In genomic region chr1:27351541-27352107, GRCh38 we compare ENCODE assay signal across 19 cellular contexts. TPM values are rescaled to one million over a fixed set of nuclear protein-coding genes. Genes with fewer than 3 reads are reported as not detected.
A peak's percentile ranks its signal among the peaks of the same experiment; 100 is the strongest.
DNase-seq lines count a peak whose midpoint lies in the region; ATAC-seq, FAIRE-seq and TF ChIP-seq lines count a peak whose summit lies in the region.
"Had no signal": no experiment of that assay in that cellular context is flagged by ENCODE, and none has a peak within 500 bp of the region (broad histone marks: within the 10 kb centered on the region; RNA-seq: fewer than 3 reads in every experiment).

No MANE protein-coding gene starts in this region.

- no peak for TF ChIP-seq CTCF in activated CD8-positive, alpha-beta T cell treated with anti-CD3 and anti-CD28 coated beads for 36 hours (IDR thresholded peaks at IDR 0.05)
- no peak for TF ChIP-seq CTCF in HepG2 (CRISPR knock-in tag; IDR thresholded peaks at IDR 0.05)

- peaks cover 5% of the 10 kb centered on the region for H3K36me3 Mint-ChIP-seq in activated CD8-positive, alpha-beta T cell treated with anti-CD3 and anti-CD28 coated beads for 36 hours (ENCODE audit: low read depth)
- H3K36me3 Mint-ChIP-seq in activated CD8-positive, alpha-beta T cell treated with anti-CD3 and anti-CD28 coated beads, Interleukin-2, amount 10 ng/mL, durations not matched to agents 7 days and 5 days (ENCODE audit: low read depth), result peaks cover 9% of the 10 kb centered on the region

- H3K9me3 Mint-ChIP-seq in activated CD8-positive, alpha-beta T cell treated with anti-CD3 and anti-CD28 coated beads for 36 hours, result no peaks in the 10 kb centered on the region
- no peaks in the 10 kb centered on the region for H3K9me3 Mint-ChIP-seq in activated CD8-positive, alpha-beta T cell treated with anti-CD3 and anti-CD28 coated beads, Interleukin-2, amount 10 ng/mL, durations not matched to agents 7 days and 5 days (ENCODE audit: insufficient read depth)
- H3K9me3 Mint-ChIP-seq: activated B cell treated with CpG ODN at 0.5 μM for 24 hours; activated naive CD4-positive, alpha-beta T cell treated with anti-CD3 and anti-CD28 coated beads for 36 hours had no signal

- CTCF ChIA-PET in activated CD8-positive, alpha-beta T cell treated with anti-CD3 and anti-CD28 coated beads for 36 hours (lab: Charles Lee), result interaction anchor here (0.9 to 8.9 kb wide), 3 partner anchors 19 to 52 kb away, joined by 4 to 85 read pairs (median 4); no protein-coding TSS in a partner anchor
- CTCF ChIA-PET in activated CD8-positive, alpha-beta T cell treated with anti-CD3 and anti-CD28 coated beads, Interleukin-2, amount 10 ng/mL, durations not matched to agents 7 days and 5 days (lab: Charles Lee), result interaction anchor here (1.2 kb wide), 1 partner anchor 19 kb away, joined by 3 read pairs; no protein-coding TSS in a partner anchor
- CTCF ChIA-PET in HepG2 (lab: Yijun Ruan, JAX; ENCODE audit: low intra/inter-chr PET ratio, low total read pairs), result no interaction called here

- DNase-seq in activated CD8-positive, alpha-beta T cell treated with anti-CD3 and anti-CD28 coated beads for 36 hours, result no peak
- DNase-seq in activated CD8-positive, alpha-beta T cell treated with anti-CD3 and anti-CD28 coated beads, Interleukin-2, amount 10 ng/mL, durations not matched to agents 7 days and 5 days, result no peak
- DNase-seq in HepG2 (ENCODE audit: low spot score) (no peak), small intestine (peak; percentile 67), germinal center (ENCODE audit: low spot score) (no peak)
- DNase-seq in activated CD4-positive, alpha-beta T cell treated with anti-CD3 and anti-CD28 coated beads for 4 hours, result no peak
- DNase-seq: activated B cell treated with CpG ODN at 0.5 μM for 24 hours; activated naive CD4-positive, alpha-beta T cell treated with anti-CD3 and anti-CD28 coated beads for 36 hours; body of pancreas; effector CD8-positive, alpha-beta T cell; NCI-H2029 treated with DMSO at 0.1 percent for 48 hours; NCI-H526 had no signal

- H3K27me3 ChIP-seq in duodenal mucosa (ENCODE audit: control insufficient read depth in 1 of 2, insufficient read depth in 2 of 2, low read length in 2 of 2) (peaks cover 0 to 4% of the 10 kb centered on the region in 2 donors), HepG2 (ENCODE audit: control insufficient read depth in 1 of 2, insufficient read depth in 2 of 2, low read length in 2 of 2) (no peaks in the 10 kb centered on the region), small intestine (ENCODE audit: control insufficient read depth in 2 of 2, insufficient read depth in 2 of 2, low read length in 2 of 2) (no peaks in the 10 kb centered on the region)
- H3K27me3 ChIP-seq: body of pancreas had no signal

- peak overlapping the region; percentile 15 for H3K27ac Mint-ChIP-seq in activated CD8-positive, alpha-beta T cell treated with anti-CD3 and anti-CD28 coated beads for 36 hours
- no peak overlapping the region for H3K27ac Mint-ChIP-seq in activated CD8-positive, alpha-beta T cell treated with anti-CD3 and anti-CD28 coated beads, Interleukin-2, amount 10 ng/mL, durations not matched to agents 7 days and 5 days
- H3K27ac Mint-ChIP-seq: activated B cell treated with CpG ODN at 0.5 μM for 24 hours; activated naive CD4-positive, alpha-beta T cell treated with anti-CD3 and anti-CD28 coated beads for 36 hours had no signal

- H3K9ac ChIP-seq in duodenal mucosa (ENCODE audit: low read depth in 1 of 2, low read length in 2 of 2), result peak overlapping the region in 1 of 2 donors; percentile 43
- H3K9ac ChIP-seq in HepG2 (ENCODE audit: insufficient read depth, low read depth, low read length), result peak overlapping the region; percentile 35; the same call in 1 of the 2 replicates

- H3K4me1 ChIP-seq in duodenal mucosa (ENCODE audit: control insufficient read depth in 1 of 2, insufficient read depth in 2 of 2, low read length in 2 of 2) (peaks cover 19 to 25% of the 10 kb centered on the region in 2 donors), HepG2 (ENCODE audit: insufficient read depth, low read length) (peaks cover 28% of the 10 kb centered on the region), small intestine (ENCODE audit: control insufficient read depth in 2 of 2, insufficient read depth in 1 of 2, low read depth in 1 of 2, low read length in 1 of 2) (peaks cover 0 to 5% of the 10 kb centered on the region in 2 donors)

- intact Hi-C loops in activated CD8-positive, alpha-beta T cell treated with anti-CD3 and anti-CD28 coated beads for 36 hours (cut with micrococcal nuclease), result no loop called here
- intact Hi-C loops in HepG2 (cut with micrococcal nuclease; ENCODE audit: unreplicated experiment), result no loop called here

- peak overlapping the region; percentile 30 to 54 for H3K4me3 ChIP-seq in duodenal mucosa (ENCODE audit: low read depth in 1 of 2, low read length in 2 of 2)
- H3K4me3 ChIP-seq in HepG2 (replicated peaks in 1 of 3; ENCODE audit: insufficient read depth in 1 of 3, low read depth in 2 of 3, low read length in 3 of 3), result peak overlapping the region; percentile 32 to 69 (median 47)
- H3K4me3 ChIP-seq in small intestine (ENCODE audit: low read depth in 1 of 2, low read length in 2 of 2), result no peak overlapping the region
- H3K4me3 ChIP-seq: A549, body of pancreas, GM12878, mucosa of descending colon, prostate gland had no signal

- peaks cover 28% of the 10 kb centered on the region for H3K4me1 Mint-ChIP-seq in activated CD8-positive, alpha-beta T cell treated with anti-CD3 and anti-CD28 coated beads for 36 hours (ENCODE audit: low read depth)
- H3K4me1 Mint-ChIP-seq in activated CD8-positive, alpha-beta T cell treated with anti-CD3 and anti-CD28 coated beads, Interleukin-2, amount 10 ng/mL, durations not matched to agents 7 days and 5 days (ENCODE audit: low read depth), result peaks cover 24% of the 10 kb centered on the region

- H3K27me3 Mint-ChIP-seq in activated CD8-positive, alpha-beta T cell treated with anti-CD3 and anti-CD28 coated beads for 36 hours, result no peaks in the 10 kb centered on the region
- H3K27me3 Mint-ChIP-seq in activated CD8-positive, alpha-beta T cell treated with anti-CD3 and anti-CD28 coated beads, Interleukin-2, amount 10 ng/mL, durations not matched to agents 7 days and 5 days (ENCODE audit: low read depth), result no peaks in the 10 kb centered on the region
- H3K27me3 Mint-ChIP-seq: activated B cell treated with CpG ODN at 0.5 μM for 24 hours had no signal

- BruUV-seq in HepG2 (replicated peaks; lab: Mats Ljungman, UMichigan), result no TSS peak

- peaks cover 0 to 11% of the 10 kb centered on the region in 2 donors for H3K36me3 ChIP-seq in duodenal mucosa (ENCODE audit: control insufficient read depth in 1 of 2, insufficient read depth in 2 of 2, low read length in 2 of 2)
- H3K36me3 ChIP-seq in HepG2 (replicated peaks in 1 of 2; ENCODE audit: control insufficient read depth in 1 of 2, insufficient read depth in 2 of 2, low read length in 2 of 2), result no peaks in the 10 kb centered on the region
- H3K36me3 ChIP-seq in small intestine (ENCODE audit: control insufficient read depth in 2 of 2, insufficient read depth in 2 of 2, low read length in 2 of 2), result peaks cover 0 to 1% of the 10 kb centered on the region in 2 donors

- H3K27ac ChIP-seq in duodenal mucosa (ENCODE audit: low read depth, low read length), result no peak overlapping the region
- peak overlapping the region; percentile 30 for H3K27ac ChIP-seq in HepG2 (ENCODE audit: extremely low read length, insufficient read depth, low read length)
- no peak overlapping the region for H3K27ac ChIP-seq in small intestine (ENCODE audit: low read depth in 1 of 2, low read length in 1 of 2)
- H3K27ac ChIP-seq: A549, body of pancreas, prostate gland had no signal

- POLR2A ChIA-PET in activated CD8-positive, alpha-beta T cell treated with anti-CD3 and anti-CD28 coated beads for 36 hours (lab: Charles Lee), result interaction anchor here (6.7 kb wide), 1 partner anchor 9 kb away, joined by 61 read pairs; the partner anchor contains the start of gene SYTL1
- POLR2A ChIA-PET in activated CD8-positive, alpha-beta T cell treated with anti-CD3 and anti-CD28 coated beads, Interleukin-2, amount 10 ng/mL, durations not matched to agents 7 days and 5 days (lab: Charles Lee), result no interaction called here
- POLR2A ChIA-PET in HepG2 (lab: Yijun Ruan, JAX), result interaction anchor here (1.0 to 4.8 kb wide), 4 partner anchors 9 to 14 kb away, joined by 4 to 36 read pairs (median 6); partner anchors contain the start of gene SYTL1

- TF ChIP-seq EP300 in HepG2 (IDR thresholded peaks at IDR 0.05; ENCODE audit: low read depth in 2 of 2, low read length in 2 of 2) (no peak), HepG2 (CRISPR knock-in tag; IDR thresholded peaks at IDR 0.05; ENCODE audit: borderline replicate concordance) (no peak)

- in situ Hi-C loops in HepG2 (cut with HindIII; ENCODE audit: extremely low pct_ligation_motif_present, low pct_unique_long_range_greater_than_20kb), result no loop called here

- H4K20me1 ChIP-seq in HepG2 (ENCODE audit: insufficient read depth, low read length), result no peaks in the 10 kb centered on the region

- H3K4me3 Mint-ChIP-seq in activated CD8-positive, alpha-beta T cell treated with anti-CD3 and anti-CD28 coated beads for 36 hours, result no peak overlapping the region
- no peak overlapping the region for H3K4me3 Mint-ChIP-seq in activated CD8-positive, alpha-beta T cell treated with anti-CD3 and anti-CD28 coated beads, Interleukin-2, amount 10 ng/mL, durations not matched to agents 7 days and 5 days
- H3K4me3 Mint-ChIP-seq: activated B cell treated with CpG ODN at 0.5 μM for 24 hours; activated naive CD4-positive, alpha-beta T cell treated with anti-CD3 and anti-CD28 coated beads for 36 hours had no signal

- no peak for TF ChIP-seq RAD21 in HepG2 (CRISPR knock-in tag; IDR thresholded peaks at IDR 0.05)

- no peak for ATAC-seq in activated CD8-positive, alpha-beta T cell treated with anti-CD3 and anti-CD28 coated beads for 36 hours
- ATAC-seq in activated CD8-positive, alpha-beta T cell treated with anti-CD3 and anti-CD28 coated beads, Interleukin-2, amount 10 ng/mL, durations not matched to agents 7 days and 5 days, result no peak
- ATAC-seq in HepG2 (peak; percentile 28), GM18870 (IDR thresholded peaks at IDR 0.05; ENCODE audit: unreplicated experiment) (no peak)
- ATAC-seq: A549, body of pancreas, GM12878 had no signal

- no peak overlapping the region for H2AFZ ChIP-seq in HepG2 (ENCODE audit: low read length)

- no peak for TF ChIP-seq POLR2A in HepG2 (IDR thresholded peaks at IDR 0.05; ENCODE audit: insufficient read depth in 1 of 2, low read depth in 2 of 2, low read length in 2 of 2)

- FAIRE-seq in HepG2 (lab: Jason Lieb, UNC), result peak; percentile 40
- no peak for FAIRE-seq in small intestine (lab: Jason Lieb, UNC)
- FAIRE-seq: A549, GM12878 had no signal

- H3K4me2 ChIP-seq in HepG2 (ENCODE audit: low read depth, low read length), result peak overlapping the region; percentile 78
- H3K4me2 ChIP-seq: A549 had no signal

- WGBS in HepG2 (ENCODE audit: low lambda C conversion rate), result 28% methylated on average over 5 of the region's 8 CpGs
- 25 to 51% (median 41%) methylated on average over 8 of the region's 8 CpGs for WGBS in small intestine, 3 donors

- H3K79me2 ChIP-seq in HepG2 (ENCODE audit: insufficient read depth, low read length), result no peaks in the 10 kb centered on the region

- H3K9me3 ChIP-seq in duodenal mucosa (ENCODE audit: control insufficient read depth in 1 of 2, low read length in 2 of 2) (no peaks in the 10 kb centered on the region), HepG2 (ENCODE audit: low read length) (no peaks in the 10 kb centered on the region), small intestine (ENCODE audit: control insufficient read depth, low read depth) (no peaks in the 10 kb centered on the region)
- H3K9me3 ChIP-seq: A549, body of pancreas, mucosa of descending colon, prostate gland had no signal

RNA-seq across cellular contexts. Expression of gene SYTL1, which starts 9.8 kb away (rescaled TPM):
- 10 to 100 TPM; 77.7 to 80.6 TPM for total RNA-seq in activated CD8-positive, alpha-beta T cell treated with anti-CD3 and anti-CD28 coated beads for 36 hours
- total RNA-seq in activated CD8-positive, alpha-beta T cell treated with anti-CD3 and anti-CD28 coated beads, Interleukin-2, amount 10 ng/mL, durations not matched to agents 7 days and 5 days, result 10 to 100 TPM; 81.0 to 83.1 TPM
- total RNA-seq in HepG2 (2016; rRNA removed; fragmentation: Illumina TruSeq; extraction: Trizol), result 9.1 and 17.8 TPM in 2 replicates
- 5.6 TPM in 2 replicates for total RNA-seq in HepG2 (2016; cell fraction: cytosol; rRNA removed; fragmentation: Illumina TruSeq; extraction: Trizol; ENCODE audit: low read depth)
- 7.9 and 19.8 TPM in 2 replicates for total RNA-seq in HepG2 (2016; cell fraction: insoluble cytoplasmic fraction; rRNA removed; fragmentation: Illumina TruSeq; extraction: Trizol)
- 7.4 and 8.0 TPM in 2 replicates for total RNA-seq in HepG2 (2016; cell fraction: membrane; rRNA removed; fragmentation: Illumina TruSeq; extraction: Trizol)
- total RNA-seq in HepG2 (2016; cell fraction: nucleus; rRNA removed; fragmentation: Illumina TruSeq; extraction: Trizol), result 15.9 and 19.3 TPM in 2 replicates
- polyA plus RNA-seq in HepG2 (2011; rRNA removed) (11.1 and 15.8 TPM in 2 replicates), small intestine (1 to 10 TPM; 2.5 to 9.5 (median 5.2) TPM)
- 4.7 and 8.4 TPM in 2 replicates for polyA plus RNA-seq in HepG2 (2011; cell fraction: cytosol; rRNA removed)
- polyA plus RNA-seq in HepG2 (2011; cell fraction: nucleus; rRNA removed), result 175 and 243 TPM in 2 replicates
- polyA plus RNA-seq in HepG2 (2012), result 7.2 and 8.3 TPM in 2 replicates
- 3.6 and 4.2 TPM in 2 replicates for polyA plus RNA-seq in HepG2 (2016; cell fraction: cytosol; fragmentation: Illumina TruSeq; extraction: Trizol; ENCODE audit: low read depth)
- 8.1 and 8.6 TPM in 2 replicates for polyA plus RNA-seq in HepG2 (2016; cell fraction: insoluble cytoplasmic fraction; fragmentation: Illumina TruSeq; extraction: Trizol; ENCODE audit: low read depth)
- polyA plus RNA-seq in HepG2 (2016; cell fraction: membrane; fragmentation: Illumina TruSeq; extraction: Trizol; ENCODE audit: low read depth), result 4.6 and 5.4 TPM in 2 replicates
- polyA plus RNA-seq in HepG2 (2016; cell fraction: nucleus; fragmentation: Illumina TruSeq; extraction: Trizol; ENCODE audit: insufficient read depth, low read depth), result 45.3 and 50.8 TPM in 2 replicates
- 0.21 and 11.5 TPM in 2 replicates for polyA minus RNA-seq in HepG2 (2011; rRNA and poly(A)+ RNA removed; ENCODE audit: low replicate concordance)
- polyA minus RNA-seq in HepG2 (2011; cell fraction: cytosol; rRNA and poly(A)+ RNA removed), result 3.3 and 6.7 TPM in 2 replicates
- polyA minus RNA-seq in HepG2 (2011; cell fraction: nucleus; rRNA and poly(A)+ RNA removed), result 14.3 and 14.8 TPM in 2 replicates

RNA-seq across cellular contexts. Expression of gene MAP3K6, which starts 15.1 kb away (rescaled TPM):
- total RNA-seq in activated CD8-positive, alpha-beta T cell treated with anti-CD3 and anti-CD28 coated beads for 36 hours, result 1 to 10 TPM; 8.3 to 9.5 TPM
- 10 to 100 TPM in 1 of 2 experiments, 1 to 10 TPM in 1; 7.8 to 12.3 TPM for total RNA-seq in activated CD8-positive, alpha-beta T cell treated with anti-CD3 and anti-CD28 coated beads, Interleukin-2, amount 10 ng/mL, durations not matched to agents 7 days and 5 days
- total RNA-seq in HepG2 (2016; rRNA removed; fragmentation: Illumina TruSeq; extraction: Trizol), result 2.7 and 3.5 TPM in 2 replicates
- total RNA-seq in HepG2 (2016; cell fraction: cytosol; rRNA removed; fragmentation: Illumina TruSeq; extraction: Trizol; ENCODE audit: low read depth), result 0.62 and 2.3 TPM in 2 replicates
- total RNA-seq in HepG2 (2016; cell fraction: insoluble cytoplasmic fraction; rRNA removed; fragmentation: Illumina TruSeq; extraction: Trizol), result 2.6 and 2.8 TPM in 2 replicates
- 0.93 and 0.99 TPM in 2 replicates for total RNA-seq in HepG2 (2016; cell fraction: membrane; rRNA removed; fragmentation: Illumina TruSeq; extraction: Trizol)
- total RNA-seq in HepG2 (2016; cell fraction: nucleus; rRNA removed; fragmentation: Illumina TruSeq; extraction: Trizol), result 1.8 and 2.3 TPM in 2 replicates
- polyA plus RNA-seq in HepG2 (2011; rRNA removed), result 2.7 and 3.2 TPM in 2 replicates
- polyA plus RNA-seq in HepG2 (2011; cell fraction: cytosol; rRNA removed), result 1.2 and 1.4 TPM in 2 replicates
- 20.8 and 29.2 TPM in 2 replicates for polyA plus RNA-seq in HepG2 (2011; cell fraction: nucleus; rRNA removed)
- polyA plus RNA-seq in HepG2 (2012), result 0.97 and 2.1 TPM in 2 replicates
- polyA plus RNA-seq in HepG2 (2016; cell fraction: cytosol; fragmentation: Illumina TruSeq; extraction: Trizol; ENCODE audit: low read depth), result 0.44 and 1.2 TPM in 2 replicates
- polyA plus RNA-seq in HepG2 (2016; cell fraction: insoluble cytoplasmic fraction; fragmentation: Illumina TruSeq; extraction: Trizol; ENCODE audit: low read depth), result 2.4 and 2.8 TPM in 2 replicates
- 1.1 and 1.2 TPM in 2 replicates for polyA plus RNA-seq in HepG2 (2016; cell fraction: membrane; fragmentation: Illumina TruSeq; extraction: Trizol; ENCODE audit: low read depth)
- polyA plus RNA-seq in HepG2 (2016; cell fraction: nucleus; fragmentation: Illumina TruSeq; extraction: Trizol; ENCODE audit: insufficient read depth, low read depth), result 5.1 and 8.1 TPM in 2 replicates
- 5.7 and 12.4 TPM in 2 replicates for polyA minus RNA-seq in HepG2 (2011; rRNA and poly(A)+ RNA removed; ENCODE audit: low replicate concordance)
- polyA minus RNA-seq in HepG2 (2011; cell fraction: cytosol; rRNA and poly(A)+ RNA removed), result 0.59 and 1.5 TPM in 2 replicates
- 3.4 and 4.0 TPM in 2 replicates for polyA minus RNA-seq in HepG2 (2011; cell fraction: nucleus; rRNA and poly(A)+ RNA removed)
- polyA plus RNA-seq in small intestine, result 10 to 100 TPM in 1 of 3 donors, 1 to 10 TPM in 2; 1.6 to 19.4 (median 5.1) TPM

RNA-seq across cellular contexts. Expression of gene FCN3, which starts 23.0 kb away (rescaled TPM):
- not detected for total RNA-seq in activated CD8-positive, alpha-beta T cell treated with anti-CD3 and anti-CD28 coated beads for 36 hours
- total RNA-seq in activated CD8-positive, alpha-beta T cell treated with anti-CD3 and anti-CD28 coated beads, Interleukin-2, amount 10 ng/mL, durations not matched to agents 7 days and 5 days, result not detected
- total RNA-seq in HepG2 (2016; rRNA removed; fragmentation: Illumina TruSeq; extraction: Trizol), result not detected in 2 replicates
- total RNA-seq in HepG2 (2016; cell fraction: cytosol; rRNA removed; fragmentation: Illumina TruSeq; extraction: Trizol; ENCODE audit: low read depth), result not detected in 2 replicates
- total RNA-seq in HepG2 (2016; cell fraction: insoluble cytoplasmic fraction; rRNA removed; fragmentation: Illumina TruSeq; extraction: Trizol), result not detected in 2 replicates
- total RNA-seq in HepG2 (2016; cell fraction: membrane; rRNA removed; fragmentation: Illumina TruSeq; extraction: Trizol), result not detected in 2 replicates
- not detected in 2 replicates for total RNA-seq in HepG2 (2016; cell fraction: nucleus; rRNA removed; fragmentation: Illumina TruSeq; extraction: Trizol)
- polyA plus RNA-seq in HepG2 (2011; rRNA removed), result not detected in 2 replicates
- polyA plus RNA-seq in HepG2 (2011; cell fraction: cytosol; rRNA removed), result not detected in 2 replicates
- not detected in 2 replicates for polyA plus RNA-seq in HepG2 (2011; cell fraction: nucleus; rRNA removed)
- polyA plus RNA-seq in HepG2 (2012), result not detected in 2 replicates
- polyA plus RNA-seq in HepG2 (2016; cell fraction: cytosol; fragmentation: Illumina TruSeq; extraction: Trizol; ENCODE audit: low read depth), result not detected in 2 replicates
- not detected in 2 replicates for polyA plus RNA-seq in HepG2 (2016; cell fraction: insoluble cytoplasmic fraction; fragmentation: Illumina TruSeq; extraction: Trizol; ENCODE audit: low read depth)
- polyA plus RNA-seq in HepG2 (2016; cell fraction: membrane; fragmentation: Illumina TruSeq; extraction: Trizol; ENCODE audit: low read depth), result not detected in 2 replicates
- polyA plus RNA-seq in HepG2 (2016; cell fraction: nucleus; fragmentation: Illumina TruSeq; extraction: Trizol; ENCODE audit: insufficient read depth, low read depth), result not detected in 2 replicates
- not detected in 2 replicates for polyA minus RNA-seq in HepG2 (2011; rRNA and poly(A)+ RNA removed; ENCODE audit: low replicate concordance)
- polyA minus RNA-seq in HepG2 (2011; cell fraction: cytosol; rRNA and poly(A)+ RNA removed), result not detected in 2 replicates
- polyA minus RNA-seq in HepG2 (2011; cell fraction: nucleus; rRNA and poly(A)+ RNA removed), result not detected in 2 replicates
- polyA plus RNA-seq in small intestine, result 1 to 10 TPM in 2 of 3 donors, under 1 TPM in 1; 0.89 to 3.6 (median 1.6) TPM
- total RNA-seq: activated B cell treated with CpG ODN at 0.5 μM for 24 hours; activated naive CD4-positive, alpha-beta T cell treated with anti-CD3 and anti-CD28 coated beads for 36 hours; fibroblast of villous mesenchyme had no signal
- polyA plus RNA-seq: A549, GM12878 had no signal

RNA-seq across cellular contexts. Expression of gene TMEM222, which starts 29.7 kb away (rescaled TPM):
- 10 to 100 TPM; 22.0 to 25.4 TPM for total RNA-seq in activated CD8-positive, alpha-beta T cell treated with anti-CD3 and anti-CD28 coated beads for 36 hours
- total RNA-seq in activated CD8-positive, alpha-beta T cell treated with anti-CD3 and anti-CD28 coated beads, Interleukin-2, amount 10 ng/mL, durations not matched to agents 7 days and 5 days, result 10 to 100 TPM; 35.2 to 38.5 TPM
- total RNA-seq in HepG2 (2016; rRNA removed; fragmentation: Illumina TruSeq; extraction: Trizol), result 9.9 and 22.7 TPM in 2 replicates
- 10.4 and 13.7 TPM in 2 replicates for total RNA-seq in HepG2 (2016; cell fraction: cytosol; rRNA removed; fragmentation: Illumina TruSeq; extraction: Trizol; ENCODE audit: low read depth)
- total RNA-seq in HepG2 (2016; cell fraction: insoluble cytoplasmic fraction; rRNA removed; fragmentation: Illumina TruSeq; extraction: Trizol), result 9.9 and 24.4 TPM in 2 replicates
- total RNA-seq in HepG2 (2016; cell fraction: membrane; rRNA removed; fragmentation: Illumina TruSeq; extraction: Trizol), result 19.0 and 21.0 TPM in 2 replicates
- 20.8 and 23.3 TPM in 2 replicates for total RNA-seq in HepG2 (2016; cell fraction: nucleus; rRNA removed; fragmentation: Illumina TruSeq; extraction: Trizol)
- polyA plus RNA-seq in HepG2 (2011; rRNA removed) (29.6 and 40.8 TPM in 2 replicates), small intestine (10 to 100 TPM; 30.3 to 51.7 (median 32.4) TPM)
- polyA plus RNA-seq in HepG2 (2011; cell fraction: cytosol; rRNA removed), result 26.0 and 32.7 TPM in 2 replicates
- 63.1 and 68.2 TPM in 2 replicates for polyA plus RNA-seq in HepG2 (2011; cell fraction: nucleus; rRNA removed)
- 17.8 and 25.1 TPM in 2 replicates for polyA plus RNA-seq in HepG2 (2012)
- polyA plus RNA-seq in HepG2 (2016; cell fraction: cytosol; fragmentation: Illumina TruSeq; extraction: Trizol; ENCODE audit: low read depth), result 16.5 and 17.4 TPM in 2 replicates
- polyA plus RNA-seq in HepG2 (2016; cell fraction: insoluble cytoplasmic fraction; fragmentation: Illumina TruSeq; extraction: Trizol; ENCODE audit: low read depth), result 11.5 and 18.3 TPM in 2 replicates
- polyA plus RNA-seq in HepG2 (2016; cell fraction: membrane; fragmentation: Illumina TruSeq; extraction: Trizol; ENCODE audit: low read depth), result 21.3 and 22.0 TPM in 2 replicates
- polyA plus RNA-seq in HepG2 (2016; cell fraction: nucleus; fragmentation: Illumina TruSeq; extraction: Trizol; ENCODE audit: insufficient read depth, low read depth), result 49.6 and 50.9 TPM in 2 replicates
- 59.9 and 69.4 TPM in 2 replicates for polyA minus RNA-seq in HepG2 (2011; rRNA and poly(A)+ RNA removed; ENCODE audit: low replicate concordance)
- polyA minus RNA-seq in HepG2 (2011; cell fraction: cytosol; rRNA and poly(A)+ RNA removed), result 11.7 and 18.2 TPM in 2 replicates
- 16.6 and 21.0 TPM in 2 replicates for polyA minus RNA-seq in HepG2 (2011; cell fraction: nucleus; rRNA and poly(A)+ RNA removed)

RNA-seq across cellular contexts. Expression of gene CD164L2, which starts 31.5 kb away (rescaled TPM):
- total RNA-seq in activated CD8-positive, alpha-beta T cell treated with anti-CD3 and anti-CD28 coated beads for 36 hours, result not detected
- total RNA-seq in activated CD8-positive, alpha-beta T cell treated with anti-CD3 and anti-CD28 coated beads, Interleukin-2, amount 10 ng/mL, durations not matched to agents 7 days and 5 days, result not detected
- not detected in 2 replicates for total RNA-seq in HepG2 (2016; rRNA removed; fragmentation: Illumina TruSeq; extraction: Trizol)
- not detected in 2 replicates for total RNA-seq in HepG2 (2016; cell fraction: cytosol; rRNA removed; fragmentation: Illumina TruSeq; extraction: Trizol; ENCODE audit: low read depth)
- not detected in 2 replicates for total RNA-seq in HepG2 (2016; cell fraction: insoluble cytoplasmic fraction; rRNA removed; fragmentation: Illumina TruSeq; extraction: Trizol)
- total RNA-seq in HepG2 (2016; cell fraction: membrane; rRNA removed; fragmentation: Illumina TruSeq; extraction: Trizol), result not detected in 2 replicates
- not detected in 2 replicates for total RNA-seq in HepG2 (2016; cell fraction: nucleus; rRNA removed; fragmentation: Illumina TruSeq; extraction: Trizol)
- not detected in 2 replicates for polyA plus RNA-seq in HepG2 (2011; rRNA removed)
- not detected in 2 replicates for polyA plus RNA-seq in HepG2 (2011; cell fraction: cytosol; rRNA removed)
- 0.17 and 0.21 TPM in 2 replicates for polyA plus RNA-seq in HepG2 (2011; cell fraction: nucleus; rRNA removed)
- not detected in 2 replicates for polyA plus RNA-seq in HepG2 (2012)
- polyA plus RNA-seq in HepG2 (2016; cell fraction: cytosol; fragmentation: Illumina TruSeq; extraction: Trizol; ENCODE audit: low read depth), result not detected in 2 replicates
- not detected in 2 replicates for polyA plus RNA-seq in HepG2 (2016; cell fraction: insoluble cytoplasmic fraction; fragmentation: Illumina TruSeq; extraction: Trizol; ENCODE audit: low read depth)
- not detected in 2 replicates for polyA plus RNA-seq in HepG2 (2016; cell fraction: membrane; fragmentation: Illumina TruSeq; extraction: Trizol; ENCODE audit: low read depth)
- not detected in 2 replicates for polyA plus RNA-seq in HepG2 (2016; cell fraction: nucleus; fragmentation: Illumina TruSeq; extraction: Trizol; ENCODE audit: insufficient read depth, low read depth)
- polyA minus RNA-seq in HepG2 (2011; rRNA and poly(A)+ RNA removed; ENCODE audit: low replicate concordance), result 0.16 TPM in 1 of 2 replicates, not detected in the other
- not detected in 2 replicates for polyA minus RNA-seq in HepG2 (2011; cell fraction: cytosol; rRNA and poly(A)+ RNA removed)
- polyA minus RNA-seq in HepG2 (2011; cell fraction: nucleus; rRNA and poly(A)+ RNA removed), result not detected in 2 replicates
- under 1 TPM in 1 of 3 donors, not detected in 2; 0.04 TPM for polyA plus RNA-seq in small intestine
- total RNA-seq: activated naive CD4-positive, alpha-beta T cell treated with anti-CD3 and anti-CD28 coated beads for 36 hours; fibroblast of villous mesenchyme; GM12878 had no signal
- polyA plus RNA-seq: A549, GM12878 had no signal

Comparison
In these comparisons a context has a peak if more than half of its experiments do, and no peak if none do; other contexts are left out.
1. H3K4me3 ChIP-seq: peak in duodenal mucosa (2 of 2) and HepG2 (3 of 3); none in small intestine (0 of 2).